Comparison of ENCODE assay signal across 2 cellular contexts in genomic region chr6:3384346-3385143, GRCh38.
TF ChIP-seq lines count a peak whose summit lies in the region.

No MANE protein-coding gene starts in this region.

TF ChIP-seq in GM12891, 5 proteins besides CTCF, POLR2A, EP300 and RAD21:
- TF ChIP-seq SPI1 (IDR thresholded peaks at IDR 0.05; ENCODE audit: low read depth, low read length): 0 out of 2 replicates have a peak, but pooled peaks have one; percentile 28
- no peak for TF ChIP-seq POLR2AphosphoS5 (IDR thresholded peaks at IDR 0.05; ENCODE audit: low read depth, low read length)

TF ChIP-seq in GM12878, 131 proteins besides CTCF, POLR2A, EP300 and RAD21:
- 0 out of 2 replicates have a peak, but pooled peaks have one; percentile 64 for TF ChIP-seq ZNF687 (IDR thresholded peaks at IDR 0.05)
- TF ChIP-seq TCF7 (IDR thresholded peaks at IDR 0.05; ENCODE audit: borderline replicate concordance): no peak
- 0 out of 2 replicates have a peak, but pooled peaks have one; percentile 36 for TF ChIP-seq RAD51 (IDR thresholded peaks at IDR 0.05)
- peak in 1 of 2 experiments; percentile 27; a peak in 2 of 4 replicates for TF ChIP-seq IKZF2 (IDR thresholded peaks at IDR 0.05)
- TF ChIP-seq, protein P1, sequence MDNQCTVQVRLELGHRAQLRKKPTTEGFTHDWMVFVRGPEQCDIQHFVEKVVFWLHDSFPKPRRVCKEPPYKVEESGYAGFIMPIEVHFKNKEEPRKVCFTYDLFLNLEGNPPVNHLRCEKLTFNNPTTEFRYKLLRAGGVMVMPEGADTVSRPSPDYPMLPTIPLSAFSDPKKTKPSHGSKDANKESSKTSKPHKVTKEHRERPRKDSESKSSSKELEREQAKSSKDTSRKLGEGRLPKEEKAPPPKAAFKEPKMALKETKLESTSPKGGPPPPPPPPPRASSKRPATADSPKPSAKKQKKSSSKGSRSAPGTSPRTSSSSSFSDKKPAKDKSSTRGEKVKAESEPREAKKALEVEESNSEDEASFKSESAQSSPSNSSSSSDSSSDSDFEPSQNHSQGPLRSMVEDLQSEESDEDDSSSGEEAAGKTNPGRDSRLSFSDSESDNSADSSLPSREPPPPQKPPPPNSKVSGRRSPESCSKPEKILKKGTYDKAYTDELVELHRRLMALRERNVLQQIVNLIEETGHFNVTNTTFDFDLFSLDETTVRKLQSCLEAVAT (IDR thresholded peaks at IDR 0.05): peak; percentile 81
- no peak for TF ChIP-seq BCL11A (IDR thresholded peaks at IDR 0.05; ENCODE audit: low read depth, low read length)
- TF ChIP-seq, protein P2, sequence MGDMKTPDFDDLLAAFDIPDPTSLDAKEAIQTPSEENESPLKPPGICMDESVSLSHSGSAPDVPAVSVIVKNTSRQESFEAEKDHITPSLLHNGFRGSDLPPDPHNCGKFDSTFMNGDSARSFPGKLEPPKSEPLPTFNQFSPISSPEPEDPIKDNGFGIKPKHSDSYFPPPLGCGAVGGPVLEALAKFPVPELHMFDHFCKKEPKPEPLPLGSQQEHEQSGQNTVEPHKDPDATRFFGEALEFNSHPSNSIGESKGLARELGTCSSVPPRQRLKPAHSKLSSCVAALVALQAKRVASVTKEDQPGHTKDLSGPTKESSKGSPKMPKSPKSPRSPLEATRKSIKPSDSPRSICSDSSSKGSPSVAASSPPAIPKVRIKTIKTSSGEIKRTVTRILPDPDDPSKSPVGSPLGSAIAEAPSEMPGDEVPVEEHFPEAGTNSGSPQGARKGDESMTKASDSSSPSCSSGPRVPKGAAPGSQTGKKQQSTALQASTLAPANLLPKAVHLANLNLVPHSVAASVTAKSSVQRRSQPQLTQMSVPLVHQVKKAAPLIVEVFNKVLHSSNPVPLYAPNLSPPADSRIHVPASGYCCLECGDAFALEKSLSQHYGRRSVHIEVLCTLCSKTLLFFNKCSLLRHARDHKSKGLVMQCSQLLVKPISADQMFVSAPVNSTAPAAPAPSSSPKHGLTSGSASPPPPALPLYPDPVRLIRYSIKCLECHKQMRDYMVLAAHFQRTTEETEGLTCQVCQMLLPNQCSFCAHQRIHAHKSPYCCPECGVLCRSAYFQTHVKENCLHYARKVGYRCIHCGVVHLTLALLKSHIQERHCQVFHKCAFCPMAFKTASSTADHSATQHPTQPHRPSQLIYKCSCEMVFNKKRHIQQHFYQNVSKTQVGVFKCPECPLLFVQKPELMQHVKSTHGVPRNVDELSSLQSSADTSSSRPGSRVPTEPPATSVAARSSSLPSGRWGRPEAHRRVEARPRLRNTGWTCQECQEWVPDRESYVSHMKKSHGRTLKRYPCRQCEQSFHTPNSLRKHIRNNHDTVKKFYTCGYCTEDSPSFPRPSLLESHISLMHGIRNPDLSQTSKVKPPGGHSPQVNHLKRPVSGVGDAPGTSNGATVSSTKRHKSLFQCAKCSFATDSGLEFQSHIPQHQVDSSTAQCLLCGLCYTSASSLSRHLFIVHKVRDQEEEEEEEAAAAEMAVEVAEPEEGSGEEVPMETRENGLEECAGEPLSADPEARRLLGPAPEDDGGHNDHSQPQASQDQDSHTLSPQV (IDR thresholded peaks at IDR 0.05): peak; percentile 80; the same call in 1 of the 2 replicates
- TF ChIP-seq GATAD2B (conservative IDR thresholded peaks at IDR 0.05; ENCODE audit: low read depth): no peak
